ENCODE assay signal across 12 cellular contexts in genomic region chr2:197165020-197165419, GRCh38.
DNase-seq lines count a peak whose midpoint lies in the region; ATAC-seq and TF ChIP-seq lines count a peak whose summit lies in the region.
"Had no signal": no experiment of that assay in that cellular context is flagged by ENCODE, and none has a peak within 500 bp of the region (broad histone marks: within the 10 kb centered on the region; RNA-seq: fewer than 3 reads in every experiment).

No MANE protein-coding gene starts in this region.

- POLR2A ChIA-PET in CD4-positive, alpha-beta T cell (lab: Charles Lee), result no interaction called here
- POLR2A ChIA-PET in naive thymus-derived CD4-positive, alpha-beta T cell (lab: Charles Lee), result interaction anchor here (0.7 kb wide), 1 partner anchor 23 kb away, joined by 3 read pairs; no protein-coding TSS in a partner anchor
- POLR2A ChIA-PET in Caco-2 (lab: Charles Lee), result no interaction called here

- no peaks in the 10 kb centered on the region for H3K9me3 Mint-ChIP-seq in CD4-positive, alpha-beta T cell
- no peaks in the 10 kb centered on the region for H3K9me3 Mint-ChIP-seq in GM23338
- H3K9me3 Mint-ChIP-seq in naive thymus-derived CD4-positive, alpha-beta T cell, result peaks cover 0 to 2% (median 0%) of the 10 kb centered on the region in 11 donors
- no peaks in the 10 kb centered on the region for H3K9me3 Mint-ChIP-seq in Caco-2 (ENCODE audit: unreplicated experiment)

- H4K20me1 ChIP-seq in GM23338 (replicated peaks; ENCODE audit: insufficient read depth), result no peaks in the 10 kb centered on the region

- peak overlapping the region; percentile 14 for H3K4me3 Mint-ChIP-seq in CD4-positive, alpha-beta T cell
- H3K4me3 Mint-ChIP-seq in GM23338, result peak overlapping the region; percentile 55; the same call in 2 of the 3 replicates
- peak overlapping the region in 5 of 10 donors; percentile 9 to 45 (median 12) for H3K4me3 Mint-ChIP-seq in naive thymus-derived CD4-positive, alpha-beta T cell
- no peak overlapping the region for H3K4me3 Mint-ChIP-seq in Caco-2 (ENCODE audit: unreplicated experiment)

- BruUV-seq in Caco-2 (replicated peaks; lab: Mats Ljungman, UMichigan), result no TSS peak

- H3K36me3 Mint-ChIP-seq in CD4-positive, alpha-beta T cell (ENCODE audit: low read depth), result peaks cover 56% of the 10 kb centered on the region
- H3K36me3 Mint-ChIP-seq in GM23338 (ENCODE audit: low read depth) (no peaks in the 10 kb centered on the region), Caco-2 (ENCODE audit: insufficient read depth, unreplicated experiment) (no peaks in the 10 kb centered on the region)
- H3K36me3 Mint-ChIP-seq in naive thymus-derived CD4-positive, alpha-beta T cell, result peaks cover 6 to 18% (median 12%) of the 10 kb centered on the region in 5 donors

- CTCF ChIA-PET in CD4-positive, alpha-beta T cell (lab: Charles Lee), result interaction anchor here (1.1 to 1.3 kb wide), 2 partner anchors 26 to 52 kb away, joined by 3 to 6 read pairs; no protein-coding TSS in a partner anchor
- CTCF ChIA-PET in naive thymus-derived CD4-positive, alpha-beta T cell (lab: Charles Lee), result interaction anchor here (1.4 to 4.5 kb wide), 2 partner anchors 14 to 51 kb away, joined by 3 to 39 read pairs; no protein-coding TSS in a partner anchor
- CTCF ChIA-PET in Caco-2 (lab: Charles Lee), result no interaction called here

- H3K27ac ChIP-seq in CD4-positive, alpha-beta T cell (ENCODE audit: low read depth, low read length), result peak overlapping the region; percentile 36
- no peak overlapping the region for H3K27ac ChIP-seq in GM23338 (ENCODE audit: low read depth)
- H3K27ac ChIP-seq in naive thymus-derived CD4-positive, alpha-beta T cell (ENCODE audit: low read depth, low read length), result peak overlapping the region; percentile 42
- H3K27ac ChIP-seq: SJCRH30 had no signal

- peak overlapping the region; percentile 71 for H3K27ac Mint-ChIP-seq in CD4-positive, alpha-beta T cell
- H3K27ac Mint-ChIP-seq in GM23338 (no peak overlapping the region), Caco-2 (ENCODE audit: unreplicated experiment) (no peak overlapping the region)
- H3K27ac Mint-ChIP-seq in naive thymus-derived CD4-positive, alpha-beta T cell, result peak overlapping the region in 8 of 9 donors; percentile 45 to 89 (median 82)

- TF ChIP-seq CTCF in CD4-positive, alpha-beta T cell (IDR thresholded peaks at IDR 0.05), result no peak
- TF ChIP-seq CTCF in GM23338 (conservative IDR thresholded peaks at IDR 0.05; ENCODE audit: low read depth in 2 of 2) (no peak), choroid plexus epithelial cell (conservative IDR thresholded peaks at IDR 0.05; ENCODE audit: low read depth, low read length) (no peak), Caco-2 (IDR thresholded peaks at IDR 0.05; ENCODE audit: insufficient read depth in 1 of 2, low read depth in 1 of 2, low read length in 1 of 2, severe bottlenecking in 1 of 2, unreplicated experiment in 1 of 2) (no peak)

- DNase-seq in CD4-positive, alpha-beta T cell, result no peak
- DNase-seq in GM23338 (ENCODE audit: low spot score) (no peak), choroid plexus epithelial cell (ENCODE audit: low read depth) (peak; percentile 25), Caco-2 (no peak), 8988T (no peak), glomerular visceral epithelial cell (ENCODE audit: extremely low spot score) (no peak)
- DNase-seq in naive thymus-derived CD4-positive, alpha-beta T cell, result no peak
- DNase-seq: activated effector memory CD4-positive, alpha-beta T cell treated with Interleukin-2 at 50 U/mL for 16 hours; cortex of kidney; NCI-H1436 treated with DMSO at 0.1 percent for 48 hours; SJCRH30; T1000 had no signal

- H3K79me2 ChIP-seq in GM23338 (replicated peaks; ENCODE audit: insufficient read depth), result no peaks in the 10 kb centered on the region

- no peaks in the 10 kb centered on the region for H3K27me3 Mint-ChIP-seq in CD4-positive, alpha-beta T cell
- H3K27me3 Mint-ChIP-seq in GM23338 (ENCODE audit: insufficient read depth, low read depth, poor library complexity) (peaks cover 9% of the 10 kb centered on the region), Caco-2 (ENCODE audit: insufficient read depth, unreplicated experiment) (peaks cover 8% of the 10 kb centered on the region)
- no peaks in the 10 kb centered on the region for H3K27me3 Mint-ChIP-seq in naive thymus-derived CD4-positive, alpha-beta T cell

- peaks cover 11% of the 10 kb centered on the region for H3K4me1 ChIP-seq in GM23338 (ENCODE audit: insufficient read depth)
- peaks cover 35 to 81% of the 10 kb centered on the region in 2 donors for H3K4me1 ChIP-seq in naive thymus-derived CD4-positive, alpha-beta T cell (ENCODE audit: control insufficient read depth in 2 of 2, insufficient read depth in 2 of 2, low read length in 2 of 2)
- no peaks in the 10 kb centered on the region for H3K4me1 ChIP-seq in Caco-2
- H3K4me1 ChIP-seq: SJCRH30 had no signal

- H3K4me1 Mint-ChIP-seq in CD4-positive, alpha-beta T cell (ENCODE audit: low read depth), result peaks cover 85% of the 10 kb centered on the region
- H3K4me1 Mint-ChIP-seq in GM23338 (peaks cover 9% of the 10 kb centered on the region), Caco-2 (ENCODE audit: low read depth, unreplicated experiment) (peaks cover 6% of the 10 kb centered on the region)
- H3K4me1 Mint-ChIP-seq in naive thymus-derived CD4-positive, alpha-beta T cell, result peaks cover 54 to 94% (median 86%) of the 10 kb centered on the region in 7 donors

- H3F3A ChIP-seq in GM23338 (replicated peaks; ENCODE audit: low read depth), result no peaks in the 10 kb centered on the region

- no peaks in the 10 kb centered on the region for H3K27me3 ChIP-seq in CD4-positive, alpha-beta T cell (ENCODE audit: control insufficient read depth, insufficient read depth, low read length)
- no peaks in the 10 kb centered on the region for H3K27me3 ChIP-seq in GM23338 (ENCODE audit: insufficient read depth)
- H3K27me3 ChIP-seq in naive thymus-derived CD4-positive, alpha-beta T cell (ENCODE audit: control insufficient read depth in 2 of 2, insufficient read depth in 2 of 2, low read length in 2 of 2), result no peaks in the 10 kb centered on the region
- no peaks in the 10 kb centered on the region for H3K27me3 ChIP-seq in Caco-2 (replicated peaks; ENCODE audit: control insufficient read depth, insufficient read depth, low read length)
- H3K27me3 ChIP-seq: SJCRH30 had no signal

- peak overlapping the region; percentile 98 for H2AFZ ChIP-seq in GM23338

- H3K9me3 ChIP-seq in CD4-positive, alpha-beta T cell (ENCODE audit: control insufficient read depth, low read length), result no peaks in the 10 kb centered on the region
- H3K9me3 ChIP-seq in naive thymus-derived CD4-positive, alpha-beta T cell (ENCODE audit: control insufficient read depth in 2 of 3, low read length in 3 of 3), result no peaks in the 10 kb centered on the region
- H3K9me3 ChIP-seq in Caco-2, result no peaks in the 10 kb centered on the region
- H3K9me3 ChIP-seq: SJCRH30 had no signal

- H3K36me3 ChIP-seq in GM23338 (ENCODE audit: insufficient read depth) (no peaks in the 10 kb centered on the region), Caco-2 (ENCODE audit: control insufficient read depth, insufficient read depth, low read length) (no peaks in the 10 kb centered on the region)
- H3K36me3 ChIP-seq in naive thymus-derived CD4-positive, alpha-beta T cell (ENCODE audit: control insufficient read depth in 2 of 3, insufficient read depth in 3 of 3, low read length in 3 of 3), result peaks cover 0 to 12% (median 0%) of the 10 kb centered on the region in 3 experiments
- H3K36me3 ChIP-seq: SJCRH30 had no signal

- intact Hi-C loops in CD4-positive, alpha-beta T cell (cut with DNase I, micrococcal nuclease), result loop anchor here (5.0 kb wide), 2 partner anchors 33 to 53 kb away; no protein-coding TSS in a partner anchor
- intact Hi-C loops in naive thymus-derived CD4-positive, alpha-beta T cell (cut with micrococcal nuclease), result loop anchor here (5.0 to 10.0 kb wide), 2 partner anchors 33 to 150 kb away; no protein-coding TSS in a partner anchor
- intact Hi-C loops in Caco-2 (cut with micrococcal nuclease; ENCODE audit: unreplicated experiment), result no loop called here

- peak overlapping the region; percentile 53; the same call in 1 of the 2 replicates for H3K4me2 ChIP-seq in GM23338

- H3K4me3 ChIP-seq in GM23338, result no peak overlapping the region
- no peak overlapping the region for H3K4me3 ChIP-seq in choroid plexus epithelial cell (ENCODE audit: low read depth, low read length)
- no peak overlapping the region for H3K4me3 ChIP-seq in naive thymus-derived CD4-positive, alpha-beta T cell (ENCODE audit: low read length)
- no peak overlapping the region for H3K4me3 ChIP-seq in Caco-2 (ENCODE audit: low read depth, low read length)
- H3K4me3 ChIP-seq: SJCRH30 had no signal

- H3K9me2 ChIP-seq in GM23338 (ENCODE audit: insufficient read depth), result peaks cover 8% of the 10 kb centered on the region

- no peak for ATAC-seq in CD4-positive, alpha-beta T cell (ENCODE audit: poor library complexity)
- no peak for ATAC-seq in GM23338
- ATAC-seq in naive thymus-derived CD4-positive, alpha-beta T cell, result no peak

TF ChIP-seq in GM23338, 12 proteins besides CTCF, POLR2A, EP300 and RAD21 (continues in another document):
- TF ChIP-seq NANOG (IDR thresholded peaks at IDR 0.05; ENCODE audit: borderline replicate concordance) (no peak), EZH2 (IDR thresholded peaks at IDR 0.05; ENCODE audit: low read depth, unreplicated experiment) (no peak), ZNF331 (CRISPR knock-in tag; IDR thresholded peaks at IDR 0.05; ENCODE audit: low read depth) (no peak), REST (IDR thresholded peaks at IDR 0.05; ENCODE audit: unreplicated experiment) (no peak)

Comparison
In these comparisons a context has a peak if more than half of its experiments do, and no peak if none do; other contexts are left out.
1. H3K27ac Mint-ChIP-seq: peak in CD4-positive, alpha-beta T cell (single experiment) and naive thymus-derived CD4-positive, alpha-beta T cell (8 of 9); none in GM23338 (single experiment) and Caco-2 (single experiment).